In genomic region chr11:106077609-106078517, GRCh38 we compare ENCODE assay signal across 1 cellular context.
TF ChIP-seq lines count a peak whose summit lies in the region.

Gene AASDHPPT (plus strand): TSS chr11:106077662. CDS start chr11:106077711, 49 bp downstream.

TF ChIP-seq in WTC11, 78 proteins besides CTCF, POLR2A, EP300 and RAD21 (continued from another document):
- TF ChIP-seq PREB (CRISPR knock-in tag; IDR thresholded peaks at IDR 0.05; ENCODE audit: borderline replicate concordance): no peak
- TF ChIP-seq, protein P1, sequence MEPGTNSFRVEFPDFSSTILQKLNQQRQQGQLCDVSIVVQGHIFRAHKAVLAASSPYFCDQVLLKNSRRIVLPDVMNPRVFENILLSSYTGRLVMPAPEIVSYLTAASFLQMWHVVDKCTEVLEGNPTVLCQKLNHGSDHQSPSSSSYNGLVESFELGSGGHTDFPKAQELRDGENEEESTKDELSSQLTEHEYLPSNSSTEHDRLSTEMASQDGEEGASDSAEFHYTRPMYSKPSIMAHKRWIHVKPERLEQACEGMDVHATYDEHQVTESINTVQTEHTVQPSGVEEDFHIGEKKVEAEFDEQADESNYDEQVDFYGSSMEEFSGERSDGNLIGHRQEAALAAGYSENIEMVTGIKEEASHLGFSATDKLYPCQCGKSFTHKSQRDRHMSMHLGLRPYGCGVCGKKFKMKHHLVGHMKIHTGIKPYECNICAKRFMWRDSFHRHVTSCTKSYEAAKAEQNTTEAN (CRISPR knock-in tag; IDR thresholded peaks at IDR 0.05): no peak
- 0 out of 2 replicates have a peak, but pooled peaks have one; percentile 73 for TF ChIP-seq CBFB (CRISPR knock-in tag; IDR thresholded peaks at IDR 0.05; ENCODE audit: low read depth)
- TF ChIP-seq ESRRA (CRISPR knock-in tag; IDR thresholded peaks at IDR 0.05; ENCODE audit: borderline replicate concordance): no peak
- no peak for TF ChIP-seq RORB (CRISPR knock-in tag; IDR thresholded peaks at IDR 0.05)
- TF ChIP-seq ZNF416 (CRISPR knock-in tag; IDR thresholded peaks at IDR 0.05): 0 out of 2 replicates have a peak, but pooled peaks have one; percentile 6
- no peak for TF ChIP-seq NFYB (CRISPR knock-in tag; conservative IDR thresholded peaks at IDR 0.05; ENCODE audit: low read depth)
- no peak for TF ChIP-seq HMGA2 (CRISPR knock-in tag; IDR thresholded peaks at IDR 0.05)
- no peak; the same call in 1 of the 2 replicates for TF ChIP-seq ZNF138 (CRISPR knock-in tag; conservative IDR thresholded peaks at IDR 0.05)
- TF ChIP-seq RELA (CRISPR knock-in tag; IDR thresholded peaks at IDR 0.05; ENCODE audit: borderline replicate concordance): no peak; the same call in 1 of the 2 replicates
- TF ChIP-seq SMAD3 (CRISPR knock-in tag; IDR thresholded peaks at IDR 0.05; ENCODE audit: borderline replicate concordance): peak; percentile 90
TF ChIP-seq in WTC11: peak in this region for 18.
